ENCODE assay signal across 8 cellular contexts in genomic region chr12:96197503-96198272, GRCh38. TPM values are rescaled to one million over a fixed set of nuclear protein-coding genes. Genes with fewer than 3 reads are reported as not detected.
DNase-seq lines count a peak whose midpoint lies in the region; ATAC-seq and TF ChIP-seq lines count a peak whose summit lies in the region.

No MANE protein-coding gene starts in this region.

- ATAC-seq in heart right ventricle (peak in 4 of 8 donors; percentile 4 to 47 (median 27)), left lung (peak; percentile 22), aorta (ENCODE audit: low FRiP score) (peak; percentile 64), GM19463 (IDR thresholded peaks at IDR 0.05; ENCODE audit: unreplicated experiment) (no peak)

- H3K4me1 ChIP-seq in heart right ventricle (peaks cover 3 to 69% (median 28%) of the 10 kb centered on the region in 9 donors), adrenal gland (replicated peaks in 1 of 2) (peaks cover 22 to 47% of the 10 kb centered on the region in 2 donors), left lung (peaks cover 19 to 56% of the 10 kb centered on the region in 2 donors), aorta (ENCODE audit: control insufficient read depth in 1 of 2, insufficient read depth in 2 of 2, low read length in 2 of 2) (peaks cover 0 to 4% of the 10 kb centered on the region in 2 donors)

- H3K27ac ChIP-seq in heart right ventricle (peak overlapping the region in 8 of 10 donors; percentile 39 to 96 (median 91)), adrenal gland (peak overlapping the region in 4 of 5 donors; percentile 1 to 74 (median 50)), left lung (peak overlapping the region; percentile 80 to 91), aorta (ENCODE audit: low read depth in 1 of 2, low read length in 2 of 2) (peak overlapping the region in 1 of 2 donors; percentile 33)

- TF ChIP-seq CTCF in heart right ventricle (IDR thresholded peaks at IDR 0.05), result no peak
- no peak for TF ChIP-seq CTCF in adrenal gland (IDR thresholded peaks at IDR 0.05)
- no peak for TF ChIP-seq CTCF in left lung (IDR thresholded peaks at IDR 0.05)

- DNase-seq in heart right ventricle (no peak), cardiac septum (ENCODE audit: low spot score) (no peak), adrenal gland (no peak), left lung (no peak), aorta (no peak), nucleus accumbens (lab: John Stamatoyannopoulos, UW) (no peak), NCI-H2196 treated with DMSO at 0.1 percent for 48 hours (lab: John Stamatoyannopoulos, UW; ENCODE audit: unreplicated experiment) (no peak)

- peak overlapping the region in 8 of 10 donors; percentile 60 to 93 (median 82) for H3K4me3 ChIP-seq in heart right ventricle
- no peak overlapping the region for H3K4me3 ChIP-seq in adrenal gland
- H3K4me3 ChIP-seq in left lung, result peak overlapping the region in 1 of 2 donors; percentile 2
- no peak overlapping the region for H3K4me3 ChIP-seq in aorta (ENCODE audit: low read length in 2 of 2)

- WGBS in heart right ventricle, 2 donors, result 41 to 50% methylated on average over 3 of the region's 3 CpGs
- WGBS in adrenal gland, 4 donors, result 27 to 42% (median 29%) methylated on average over 3 of the region's 3 CpGs
- WGBS in aorta, 2 donors, result 32 to 45% methylated on average over 3 of the region's 3 CpGs

- H3K9me3 ChIP-seq in heart right ventricle, result no peaks in the 10 kb centered on the region
- no peaks in the 10 kb centered on the region for H3K9me3 ChIP-seq in adrenal gland (replicated peaks in 1 of 3)
- H3K9me3 ChIP-seq in left lung, result no peaks in the 10 kb centered on the region
- no peaks in the 10 kb centered on the region for H3K9me3 ChIP-seq in aorta (ENCODE audit: control insufficient read depth, low read length)

- intact Hi-C loops in heart right ventricle (cut with DNase I), result loop anchor here in 1 of 10 donors (2.0 kb wide), 1 partner anchor 15 kb away; no protein-coding TSS in a partner anchor
- intact Hi-C loops in cardiac septum (cut with DNase I), result no loop called here
- intact Hi-C loops in adrenal gland (cut with DNase I), result no loop called here
- intact Hi-C loops in left lung (cut with DNase I), result no loop called here
- intact Hi-C loops in aorta (cut with DNase I), result loop anchor here in 1 of 2 donors (5.0 kb wide), 1 partner anchor 135 kb away; no protein-coding TSS in a partner anchor

- H3K36me3 ChIP-seq in heart right ventricle, result no peaks in the 10 kb centered on the region
- H3K36me3 ChIP-seq in adrenal gland (replicated peaks in 1 of 2), result no peaks in the 10 kb centered on the region
- no peaks in the 10 kb centered on the region for H3K36me3 ChIP-seq in left lung
- no peaks in the 10 kb centered on the region for H3K36me3 ChIP-seq in aorta (ENCODE audit: control insufficient read depth in 1 of 2, insufficient read depth in 2 of 2, low read length in 1 of 2)

- no peak for TF ChIP-seq POLR2A in adrenal gland (IDR thresholded peaks at IDR 0.05)

- no peaks in the 10 kb centered on the region for H3K27me3 ChIP-seq in heart right ventricle
- no peaks in the 10 kb centered on the region for H3K27me3 ChIP-seq in adrenal gland
- H3K27me3 ChIP-seq in left lung, result no peaks in the 10 kb centered on the region
- H3K27me3 ChIP-seq in aorta (ENCODE audit: control insufficient read depth in 1 of 2, insufficient read depth in 2 of 2, low read length in 1 of 2), result no peaks in the 10 kb centered on the region

RNA-seq across cellular contexts. Expression of gene ELK3, which starts 3.5 kb away (rescaled TPM):
- total RNA-seq in heart right ventricle, result 10 to 100 TPM; 11.7 to 33.0 (median 22.3) TPM
- polyA plus RNA-seq in heart right ventricle, result 10 to 100 TPM in 1 of 2 donors, 1 to 10 TPM in 1; 6.6 to 14.8 TPM
- 18.6 TPM for total RNA-seq in cardiac septum
- 10 to 100 TPM; 10.8 to 33.6 (median 24.3) TPM for total RNA-seq in adrenal gland
- 10 to 100 TPM in 1 of 3 donors, 1 to 10 TPM in 2; 6.6 to 16.0 (median 8.6) TPM for polyA plus RNA-seq in adrenal gland
- 10 to 100 TPM; 39.1 to 55.1 TPM for total RNA-seq in left lung
- 10 to 100 TPM; 57.8 to 73.8 TPM for total RNA-seq in aorta
- 10 to 100 TPM; 13.6 to 14.2 TPM for polyA plus RNA-seq in aorta

Comparison
In these comparisons a context has a peak if more than half of its experiments do, and no peak if none do; other contexts are left out.
1. H3K4me3 ChIP-seq: peak in heart right ventricle (8 of 10); none in adrenal gland (0 of 4) and aorta (0 of 2).